Comparison of ENCODE assay signal across 9 cellular contexts in genomic region chr12:107079172-107080011, GRCh38. TPM values are rescaled to one million over a fixed set of nuclear protein-coding genes. Genes with fewer than 3 reads are reported as not detected.
DNase-seq lines count a peak whose midpoint lies in the region; ATAC-seq, FAIRE-seq and TF ChIP-seq lines count a peak whose summit lies in the region.
"Had no signal": no experiment of that assay in that cellular context is flagged by ENCODE, and none has a peak within 500 bp of the region (broad histone marks: within the 10 kb centered on the region; RNA-seq: fewer than 3 reads in every experiment).

No MANE protein-coding gene starts in this region.

- H3K27ac Mint-ChIP-seq in nephron = no peak overlapping the region

- H4K20me1 ChIP-seq in DND-41 (ENCODE audit: insufficient read depth, low read length) = peaks cover 21% of the 10 kb centered on the region; the same call in 1 of the 2 replicates
- H4K20me1 ChIP-seq in K562 (replicated peaks; ENCODE audit: control insufficient read depth, insufficient read depth, low read length) = no peaks in the 10 kb centered on the region; the same call in 1 of the 2 replicates

- no peak overlapping the region for H3K4me3 Mint-ChIP-seq in nephron

- H3K79me2 ChIP-seq in DND-41 (ENCODE audit: insufficient read depth, low read length) (peaks cover 46% of the 10 kb centered on the region), K562 (ENCODE audit: control insufficient read depth, insufficient read depth, low read length) (peaks cover 41% of the 10 kb centered on the region)

- FAIRE-seq in HTR-8/SVneo (lab: Jason Lieb, UNC) (no peak), K562 (lab: Jason Lieb, UNC) (peak; percentile 67)

- ATAC-seq in DND-41 (ENCODE audit: insufficient read depth, low read depth) (peak; percentile 53), K562 (peak; percentile 88), HG03571 (IDR thresholded peaks at IDR 0.05; ENCODE audit: unreplicated experiment) (no peak)

- no peak overlapping the region for H3K4me2 ChIP-seq in DND-41 (ENCODE audit: insufficient read depth, low read length)
- H3K4me2 ChIP-seq in K562 (ENCODE audit: insufficient read depth, low read length) = peak overlapping the region; percentile 27

- no peak overlapping the region for H3K9ac ChIP-seq in DND-41 (ENCODE audit: low read depth, low read length)
- 0 out of 4 replicates have a peak overlapping the region, but pooled peaks of 1 of the 2 experiments have one; percentile 2 for H3K9ac ChIP-seq in K562 (ENCODE audit: insufficient read depth in 1 of 2, low read depth in 2 of 2, low read length in 2 of 2)

- no peak overlapping the region for H3K27ac ChIP-seq in DND-41 (ENCODE audit: low read length)
- peak overlapping the region; percentile 38; the same call in 1 of the 3 replicates for H3K27ac ChIP-seq in K562 (ENCODE audit: extremely low read depth, low read depth, low read length)
- H3K27ac ChIP-seq: SK-N-MC had no signal

- CTCF ChIA-PET in K562 (lab: Yijun Ruan, JAX; ENCODE audit: low intra/inter-chr PET ratio) = interaction anchor here (0.5 kb wide), 1 partner anchor 837 kb away, joined by 3 read pairs; no protein-coding TSS in a partner anchor

- H3K27me3 ChIP-seq in DND-41 (ENCODE audit: insufficient read depth, low read length, poor library complexity) (no peaks in the 10 kb centered on the region), K562 (ENCODE audit: control insufficient read depth in 2 of 2, insufficient read depth in 2 of 2, low read length in 2 of 2) (no peaks in the 10 kb centered on the region)

- WGBS in K562 (ENCODE audit: insufficient coverage, low coverage, missing lambda C conversion rate) = 52% methylated on average over 2 of the region's 2 CpGs

- POLR2A ChIA-PET in K562 (lab: Yijun Ruan, JAX) = interaction anchor here (0.8 to 3.2 kb wide), 5 partner anchors 10 to 26 kb away, joined by 3 to 11 read pairs (median 4); no protein-coding TSS in a partner anchor

- DNase-seq in DND-41 (no peak), HTR-8/SVneo (ENCODE audit: insufficient read length, low spot score) (peak; percentile 10), K562 (ENCODE audit: extremely low read depth in 1 of 4, low spot score in 3 of 4) (peak; percentile 20 to 49 (median 24)), Ammon's horn (ENCODE audit: low spot score) (no peak), activated gamma-delta T cell (lab: John Stamatoyannopoulos, UW) (no peak), NCI-H345 treated with DMSO at 0.1 percent for 48 hours (lab: John Stamatoyannopoulos, UW; ENCODE audit: unreplicated experiment) (no peak)

- in situ Hi-C loops in K562 (cut with MboI) = no loop called here

- TF ChIP-seq RAD21 in K562 (CRISPR knock-in tag; conservative IDR thresholded peaks at IDR 0.05 in 1 of 2, IDR thresholded peaks at IDR 0.05 in 1 of 2) = no peak; a peak in 2 of 4 replicates

- peaks cover 17% of the 10 kb centered on the region for H3K9me3 Mint-ChIP-seq in nephron

- no TSS peak for BruUV-seq in K562 (replicated peaks; lab: Mats Ljungman, UMichigan)

- H3K9me3 ChIP-seq in DND-41 (ENCODE audit: insufficient read depth, low read length, severe bottlenecking) = no peaks in the 10 kb centered on the region
- H3K9me3 ChIP-seq in K562 (replicated peaks; ENCODE audit: control insufficient read depth, insufficient read depth, low read depth, low read length) = no peaks in the 10 kb centered on the region

- peaks cover 4% of the 10 kb centered on the region for H3K9me1 ChIP-seq in K562 (ENCODE audit: control insufficient read depth, insufficient read depth, low read length)

- no peak for TF ChIP-seq EP300 in K562 (IDR thresholded peaks at IDR 0.05; ENCODE audit: low read length)

- no peaks in the 10 kb centered on the region for H3K4me1 Mint-ChIP-seq in nephron

- no peak for TF ChIP-seq POLR2A in K562 (conservative IDR thresholded peaks at IDR 0.05)

- TF ChIP-seq CTCF in DND-41 (IDR thresholded peaks at IDR 0.05; ENCODE audit: borderline replicate concordance, extremely low read depth, low read length, poor library complexity, severe bottlenecking) = peak; percentile 56
- peak; percentile 60 to 69 (median 68) for TF ChIP-seq CTCF in K562 (IDR thresholded peaks at IDR 0.05 in 2 of 3, conservative IDR thresholded peaks at IDR 0.05 in 1 of 3; ENCODE audit: insufficient read depth in 2 of 3, low read depth in 1 of 3, low read length in 3 of 3)
- peak in 2 of 3 experiments; percentile 23 to 45 for TF ChIP-seq CTCF in nephron (IDR thresholded peaks at IDR 0.05; ENCODE audit: unreplicated experiment in 3 of 3)

- H3K36me3 Mint-ChIP-seq in nephron (ENCODE audit: low read depth) = peaks cover 13% of the 10 kb centered on the region

- H2AFZ ChIP-seq in DND-41 (ENCODE audit: low read depth, low read length) = no peak overlapping the region
- H2AFZ ChIP-seq in K562 (ENCODE audit: low read depth, low read length) = no peak overlapping the region

- H3K4me3 ChIP-seq in DND-41 (ENCODE audit: low read depth in 1 of 2, low read length in 2 of 2) (no peak overlapping the region), K562 (no peak overlapping the region)
- H3K4me3 ChIP-seq: SK-N-MC had no signal

- H3K27me3 Mint-ChIP-seq in nephron (ENCODE audit: low read depth) = no peaks in the 10 kb centered on the region

- H3K36me3 ChIP-seq in DND-41 (ENCODE audit: insufficient read depth, low read length) (no peaks in the 10 kb centered on the region), K562 (ENCODE audit: control insufficient read depth, insufficient read depth, low read length) (no peaks in the 10 kb centered on the region)

- H3K4me1 ChIP-seq in DND-41 (ENCODE audit: insufficient read depth, low read length) (no peaks in the 10 kb centered on the region), K562 (replicated peaks in 1 of 2; ENCODE audit: control insufficient read depth in 2 of 2, insufficient read depth in 2 of 2, low read length in 2 of 2) (peaks cover 4 to 15% of the 10 kb centered on the region in 2 experiments; a peak in 3 of 5 replicates)

- intact Hi-C loops in K562 (cut with micrococcal nuclease) = loop anchor here (1.0 to 5.0 kb wide), 3 partner anchors 13 to 92 kb away; partner anchors contain the start of genes CRY1 and MTERF2

TF ChIP-seq in K562, 482 proteins besides CTCF, POLR2A, EP300 and RAD21 (continues in another document):
- peak; percentile 23; the same call in 1 of the 2 replicates for TF ChIP-seq CTBP1 (IDR thresholded peaks at IDR 0.05; ENCODE audit: borderline replicate concordance)
- peak; percentile 71 for TF ChIP-seq HMBOX1 (IDR thresholded peaks at IDR 0.05)
- TF ChIP-seq DPF2 (IDR thresholded peaks at IDR 0.05) = 0 out of 2 replicates have a peak, but pooled peaks have one; percentile 16
- TF ChIP-seq ARID3A (IDR thresholded peaks at IDR 0.05; ENCODE audit: borderline replicate concordance, low read depth, low read length) = 0 out of 2 replicates have a peak, but pooled peaks have one; percentile 33
- TF ChIP-seq ZNF316 (IDR thresholded peaks at IDR 0.05) = peak; percentile 66
- peak; percentile 36 for TF ChIP-seq NR2C1 (IDR thresholded peaks at IDR 0.05)
- TF ChIP-seq NR2C1 (tag; IDR thresholded peaks at IDR 0.05) = peak; percentile 21; the same call in 1 of the 2 replicates
- peak; percentile 5; the same call in 1 of the 2 replicates for TF ChIP-seq JUND (IDR thresholded peaks at IDR 0.05; ENCODE audit: borderline replicate concordance, low read depth, low read length)
- no peak for TF ChIP-seq JUND (tag; IDR thresholded peaks at IDR 0.05; ENCODE audit: borderline replicate concordance, low read depth, low read length)
- TF ChIP-seq FOSL1 (tag; conservative IDR thresholded peaks at IDR 0.05) = peak; percentile 59
- peak; percentile 74 for TF ChIP-seq C11orf30 (IDR thresholded peaks at IDR 0.05; ENCODE audit: low read depth)
- TF ChIP-seq KDM1A (IDR thresholded peaks at IDR 0.05) = peak; percentile 52 to 57; a peak in 3 of 4 replicates

RNA-seq across cellular contexts. Expression of gene CRY1, which starts 14.0 kb away (rescaled TPM):
- 33.7 and 80.9 TPM in 2 replicates for total RNA-seq in K562 (2011; cell fraction: chromatin; rRNA removed; ENCODE audit: low replicate concordance)
- 18.8 and 19.5 TPM in 2 replicates for total RNA-seq in K562 (2011; cell fraction: nucleolus; rRNA removed)
- 20.0 and 23.1 TPM in 2 replicates for total RNA-seq in K562 (2011; cell fraction: nucleoplasm; rRNA removed)
- total RNA-seq in K562 (2014; rRNA removed) (21.8 and 26.0 TPM in 2 replicates), K562 (2014; rRNA removed; fragmentation: Illumina TruSeq; extraction: Trizol) (26.0 and 29.7 TPM in 2 replicates), K562 (2015; rRNA removed; fragmentation: Illumina TruSeq; extraction: Trizol) (23.3 and 24.9 TPM in 2 replicates), K562 (2021) (32.6 and 34.0 TPM in 2 replicates)
- polyA plus RNA-seq in K562 (2011; rRNA removed) (33.3 and 38.2 TPM in 2 replicates), K562 (2014; fragmentation: Illumina TruSeq; extraction: Trizol) (22.2 and 26.9 TPM in 2 replicates), K562 (2014; fragmentation: Nextera tagmentation; extraction: Ambion mirVana) (1 to 10 TPM; 8.7 to 9.4 TPM), K562 (2014; rRNA removed) (25.2 and 25.8 TPM in 2 replicates)
- 14.3 and 29.4 TPM in 2 replicates for polyA plus RNA-seq in K562 (2011; cell fraction: cytosol; rRNA removed)
- 54.9 and 80.7 TPM in 2 replicates for polyA plus RNA-seq in K562 (2011; cell fraction: nucleus; rRNA removed)
- 17.6 and 22.2 TPM in 2 replicates for polyA plus RNA-seq in K562 (2012)
- 24.4 and 30.6 TPM in 2 replicates for polyA minus RNA-seq in K562 (2011; rRNA and poly(A)+ RNA removed)
- 12.1 and 12.2 TPM in 2 replicates for polyA minus RNA-seq in K562 (2011; cell fraction: cytosol; rRNA and poly(A)+ RNA removed)
- 28.9 and 43.4 TPM in 2 replicates for polyA minus RNA-seq in K562 (2011; cell fraction: nucleus; rRNA and poly(A)+ RNA removed)

Comparison
In these comparisons a context has a peak if more than half of its experiments do, and no peak if none do; other contexts are left out.
1. DNase-seq: peak in HTR-8/SVneo (single experiment) and K562 (4 of 4); none in DND-41 (single experiment), Ammon's horn (single experiment), activated gamma-delta T cell (single experiment) and NCI-H345 treated with DMSO at 0.1 percent for 48 hours (single experiment).
2. Peak in every context shown above with its lines, with median percentiles within 50 percentile points of each other: CTCF ChIP-seq.